Comparison of ENCODE assay signal across 20 cellular contexts in genomic region chr14:51251486-51251885, GRCh38.
"Had no signal": no experiment of that assay in that cellular context is flagged by ENCODE, and none has a peak within 500 bp of the region (broad histone marks: within the 10 kb centered on the region; RNA-seq: fewer than 3 reads in every experiment).

No MANE protein-coding gene starts in this region.

- H3K36me3 ChIP-seq: ovary had no signal

- H3K9me3 ChIP-seq: esophagus squamous epithelium, ovary, right atrium auricular region, sigmoid colon, testis, tibial nerve, upper lobe of right lung had no signal

- H3K9me3 Mint-ChIP-seq: mesothelial cell of epicardium; natural killer cell; stimulated activated naive B cell treated with anti-CD40 and anti-IgM and Interleukin-4, amounts not matched to agents 10 μg/mL and 1 μg/mL and 100 μg/mL, for 72 hours; stimulated activated naive CD8-positive, alpha-beta T cell treated with anti-CD3 and anti-CD28 coated beads, Interleukin-15, amount 100 ng/mL, for 72 hours had no signal

- H3K4me3 Mint-ChIP-seq: mesothelial cell of epicardium; natural killer cell; neural crest cell; stimulated activated naive B cell treated with anti-CD40 and anti-IgM and Interleukin-4, amounts not matched to agents 10 μg/mL and 1 μg/mL and 100 μg/mL, for 72 hours; stimulated activated naive CD8-positive, alpha-beta T cell treated with anti-CD3 and anti-CD28 coated beads, Interleukin-15, amount 100 ng/mL, for 72 hours had no signal

- H3K79me2 ChIP-seq: hepatocyte had no signal

- ATAC-seq: left colon; natural killer cell; stimulated activated naive B cell treated with anti-CD40 and anti-IgM and Interleukin-4, amounts not matched to agents 10 μg/mL and 1 μg/mL and 100 μg/mL, for 72 hours; stimulated activated naive CD8-positive, alpha-beta T cell treated with anti-CD3 and anti-CD28 coated beads, Interleukin-15, amount 100 ng/mL, for 72 hours; upper lobe of right lung had no signal

- H3K36me3 Mint-ChIP-seq: natural killer cell had no signal

- H3K27me3 Mint-ChIP-seq: stimulated activated naive B cell treated with anti-CD40 and anti-IgM and Interleukin-4, amounts not matched to agents 10 μg/mL and 1 μg/mL and 100 μg/mL, for 72 hours; stimulated activated naive CD8-positive, alpha-beta T cell treated with anti-CD3 and anti-CD28 coated beads, Interleukin-15, amount 100 ng/mL, for 72 hours had no signal

- DNase-seq: effector CD4-positive, alpha-beta T cell; esophagus squamous epithelium; foreskin fibroblast; left colon; natural killer cell; ovary; sigmoid colon; stimulated activated CD4-positive, alpha-beta T cell treated with anti-CD3 and anti-CD28 coated beads, Interleukin-2, amount 100 ng/mL, for 24 hours; stimulated activated CD4-positive, alpha-beta T cell treated with anti-CD3 and anti-CD28 coated beads, Interleukin-4, amount 100 ng/mL, for 4 hours; stimulated activated naive B cell treated with anti-CD40 and anti-IgM and Interleukin-4, amounts not matched to agents 10 μg/mL and 1 μg/mL and 100 μg/mL, for 72 hours; stimulated activated naive CD8-positive, alpha-beta T cell treated with anti-CD3 and anti-CD28 coated beads, Interleukin-15, amount 100 ng/mL, for 72 hours; testis; upper lobe of right lung had no signal

- H3K4me2 ChIP-seq: hepatocyte had no signal

- H3K4me1 Mint-ChIP-seq: mesothelial cell of epicardium; neural crest cell; stimulated activated naive CD8-positive, alpha-beta T cell treated with anti-CD3 and anti-CD28 coated beads, Interleukin-15, amount 100 ng/mL, for 72 hours had no signal

- H3K4me3 ChIP-seq: coronary artery, esophagus squamous epithelium, hepatocyte, ovary, right atrium auricular region, sigmoid colon, skin epidermis, testis, tibial nerve, upper lobe of right lung had no signal

- H3K27ac ChIP-seq: coronary artery, esophagus squamous epithelium, hepatocyte, ovary, right atrium auricular region, sigmoid colon, testis, tibial nerve, upper lobe of right lung had no signal

- H3K4me1 ChIP-seq: right atrium auricular region, sigmoid colon, testis, upper lobe of right lung had no signal

- H2AFZ ChIP-seq: hepatocyte had no signal

- H3K27me3 ChIP-seq: esophagus squamous epithelium, hepatocyte, ovary, right atrium auricular region, sigmoid colon, testis, tibial nerve, upper lobe of right lung had no signal

- H3K27ac Mint-ChIP-seq: mesothelial cell of epicardium; natural killer cell; stimulated activated naive B cell treated with anti-CD40 and anti-IgM and Interleukin-4, amounts not matched to agents 10 μg/mL and 1 μg/mL and 100 μg/mL, for 72 hours; stimulated activated naive CD8-positive, alpha-beta T cell treated with anti-CD3 and anti-CD28 coated beads, Interleukin-15, amount 100 ng/mL, for 72 hours had no signal
